8 cellular contexts compared by ENCODE assay signal in the genomic region with DNA sequence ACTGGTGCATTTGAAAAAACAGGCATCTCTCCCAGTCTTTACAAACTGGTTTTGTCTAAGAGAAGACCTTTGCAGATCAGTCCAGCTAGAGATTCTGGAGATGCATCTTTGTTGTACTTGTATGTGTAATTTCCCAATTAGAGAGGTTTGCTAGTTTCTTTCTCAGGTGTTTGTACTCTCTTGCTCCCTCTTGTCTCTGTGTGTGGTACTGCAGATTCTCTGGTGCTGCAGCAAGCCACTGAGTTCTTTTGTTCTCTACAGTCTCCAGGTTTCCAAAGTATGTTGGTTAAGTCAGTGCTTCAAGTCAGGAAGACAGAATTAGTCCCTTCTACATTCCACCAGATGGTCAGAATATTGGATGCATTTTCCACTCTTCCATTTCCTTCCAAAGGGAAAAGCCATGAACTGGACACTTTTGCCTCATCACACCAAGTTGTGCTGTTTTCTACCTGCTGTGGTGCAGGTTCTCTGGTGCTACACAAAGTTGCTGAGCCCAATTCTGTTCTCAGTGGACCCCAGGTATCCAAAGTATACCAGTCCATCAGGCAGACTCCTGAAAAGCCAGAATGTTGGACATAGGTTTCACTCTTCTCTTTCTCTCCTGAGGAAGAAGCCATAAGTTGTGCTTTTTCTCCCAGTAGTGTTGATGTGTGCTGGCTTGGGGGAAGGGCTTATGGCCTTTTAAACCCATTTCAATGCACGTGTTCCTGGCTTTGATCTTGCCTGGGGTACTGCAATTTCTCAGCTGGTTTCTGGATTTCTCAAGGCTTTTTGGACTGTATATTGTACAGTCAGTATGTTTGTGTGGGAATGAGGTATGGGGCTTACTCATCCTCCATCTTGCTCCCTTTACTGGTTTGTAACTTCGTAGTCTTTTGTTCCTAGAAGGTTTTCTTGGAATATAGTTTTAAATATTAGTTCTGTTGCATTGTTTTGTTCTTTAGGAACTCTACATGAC. TPM values are rescaled to one million over a fixed set of nuclear protein-coding genes. Genes with fewer than 3 reads are reported as not detected.
A peak's percentile ranks its signal among the peaks of the same experiment; 100 is the strongest.
DNase-seq lines count a peak whose midpoint lies in the region; FAIRE-seq and TF ChIP-seq lines count a peak whose summit lies in the region.

No MANE protein-coding gene starts in this region.

- H3K36me3 ChIP-seq in prostate gland, result no peaks in the 10 kb centered on the region

- no peak for FAIRE-seq in urothelium cell line (lab: Jason Lieb, UNC)

- 72% methylated on average over 2 of the region's 2 CpGs for WGBS in prostate gland

- DNase-seq in A172 (ENCODE audit: low spot score) (peak; percentile 23), GM10266 (ENCODE audit: extremely low spot score) (peak; percentile 43), iPS-NIHi7 (ENCODE audit: extremely low spot score) (peak; percentile 73), urothelium cell line (ENCODE audit: low spot score) (peak; percentile 40), prostate gland (ENCODE audit: low spot score) (no peak), GOT3 (lab: John Stamatoyannopoulos, UW) (no peak)
- peak; percentile 32 for DNase-seq in activated CD4-positive, alpha-beta memory T cell treated with anti-CD3 and anti-CD28 coated beads, Interleukin-2, amount 10 ng/mL, durations not matched to agents 7 days and 5 days

- TF ChIP-seq POLR2A in prostate gland (IDR thresholded peaks at IDR 0.05), result no peak

- TF ChIP-seq CTCF in GM10266 (IDR thresholded peaks at IDR 0.05; ENCODE audit: control insufficient read depth, insufficient read depth, low read depth, missing control alignments) (peak; percentile 27), LNCAP (IDR thresholded peaks at IDR 0.05) (peak; percentile 51), prostate gland (IDR thresholded peaks at IDR 0.05) (peak in 1 of 4 experiments; percentile 22)

- H3K27me3 Mint-ChIP-seq in activated CD4-positive, alpha-beta memory T cell treated with anti-CD3 and anti-CD28 coated beads, Interleukin-2, amount 10 ng/mL, durations not matched to agents 7 days and 5 days, result no peaks in the 10 kb centered on the region

- H3K4me1 Mint-ChIP-seq in activated CD4-positive, alpha-beta memory T cell treated with anti-CD3 and anti-CD28 coated beads, Interleukin-2, amount 10 ng/mL, durations not matched to agents 7 days and 5 days, result peaks cover 9% of the 10 kb centered on the region

- POLR2A ChIA-PET in activated CD4-positive, alpha-beta memory T cell treated with anti-CD3 and anti-CD28 coated beads, Interleukin-2, amount 10 ng/mL, durations not matched to agents 7 days and 5 days (lab: Charles Lee), result no interaction called here

- no peak overlapping the region for H3K4me3 ChIP-seq in prostate gland

- H3K27ac Mint-ChIP-seq in activated CD4-positive, alpha-beta memory T cell treated with anti-CD3 and anti-CD28 coated beads, Interleukin-2, amount 10 ng/mL, durations not matched to agents 7 days and 5 days, result no peak overlapping the region

- no peak overlapping the region for H3K4me3 Mint-ChIP-seq in activated CD4-positive, alpha-beta memory T cell treated with anti-CD3 and anti-CD28 coated beads, Interleukin-2, amount 10 ng/mL, durations not matched to agents 7 days and 5 days

- CTCF ChIA-PET in activated CD4-positive, alpha-beta memory T cell treated with anti-CD3 and anti-CD28 coated beads, Interleukin-2, amount 10 ng/mL, durations not matched to agents 7 days and 5 days (lab: Charles Lee), result interaction anchor here (0.7 to 1.8 kb wide), 3 partner anchors 14 to 253 kb away, joined by 3 to 4 read pairs (median 3); no protein-coding TSS in a partner anchor

- no peaks in the 10 kb centered on the region for H3K9me3 ChIP-seq in prostate gland

- intact Hi-C loops in prostate gland (cut with DNase I), result no loop called here

- H3K27me3 ChIP-seq in prostate gland (replicated peaks; ENCODE audit: insufficient read depth), result no peaks in the 10 kb centered on the region

- H3K27ac ChIP-seq in prostate gland, result no peak overlapping the region

- no peaks in the 10 kb centered on the region for H3K4me1 ChIP-seq in prostate gland (replicated peaks)

- peaks cover 5% of the 10 kb centered on the region for H3K9me3 Mint-ChIP-seq in activated CD4-positive, alpha-beta memory T cell treated with anti-CD3 and anti-CD28 coated beads, Interleukin-2, amount 10 ng/mL, durations not matched to agents 7 days and 5 days

- peaks cover 4% of the 10 kb centered on the region for H3K36me3 Mint-ChIP-seq in activated CD4-positive, alpha-beta memory T cell treated with anti-CD3 and anti-CD28 coated beads, Interleukin-2, amount 10 ng/mL, durations not matched to agents 7 days and 5 days (ENCODE audit: low read depth)

RNA-seq across cellular contexts. Expression of a gene that starts 29.8 kb away (rescaled TPM):
- total RNA-seq in A172 (2014; rRNA removed; shearing (Covaris generic)), result 15.5 and 18.1 TPM in 2 replicates
- 10 to 100 TPM; 26.5 to 28.0 TPM for total RNA-seq in activated CD4-positive, alpha-beta memory T cell treated with anti-CD3 and anti-CD28 coated beads, Interleukin-2, amount 10 ng/mL, durations not matched to agents 7 days and 5 days
- 10 to 100 TPM; 27.2 to 40.2 TPM for total RNA-seq in prostate gland

Comparison
In these comparisons a context has a peak if more than half of its experiments do, and no peak if none do; other contexts are left out.
1. DNase-seq: peak in A172 (single experiment), GM10266 (single experiment), activated CD4-positive, alpha-beta memory T cell treated with anti-CD3 and anti-CD28 coated beads, Interleukin-2, amount 10 ng/mL, durations not matched to agents 7 days and 5 days (single experiment), iPS-NIHi7 (single experiment) and urothelium cell line (single experiment); none in prostate gland (single experiment) and GOT3 (single experiment).